Comparison of ENCODE assay signal across 6 cellular contexts in genomic region chr20:42978184-42978974, GRCh38.
"Had no signal": no experiment of that assay in that cellular context is flagged by ENCODE, and none has a peak within 500 bp of the region (broad histone marks: within the 10 kb centered on the region; RNA-seq: fewer than 3 reads in every experiment).

No MANE protein-coding gene starts in this region.

- H3K4me3 ChIP-seq: GM23338 had no signal

- H2AFZ ChIP-seq: GM23338 had no signal

- H3K4me2 ChIP-seq: GM23338 had no signal

- FAIRE-seq: HepG2 had no signal

- ATAC-seq: GM23338, HepG2 had no signal

- DNase-seq: H7, HCEC 1CT, IMR-90, KBM-7 had no signal

- H3K27ac Mint-ChIP-seq: GM23338 had no signal

- H3K4me3 Mint-ChIP-seq: GM23338 had no signal
